8 cellular contexts compared by ENCODE assay signal in genomic region chr17:48907713-48908046, GRCh38. TPM values are rescaled to one million over a fixed set of nuclear protein-coding genes. Genes with fewer than 3 reads are reported as not detected.
A peak's percentile ranks its signal among the peaks of the same experiment; 100 is the strongest.
DNase-seq lines count a peak whose midpoint lies in the region; ATAC-seq and TF ChIP-seq lines count a peak whose summit lies in the region.

No MANE protein-coding gene starts in this region.

- no peaks in the 10 kb centered on the region for H3K9me2 ChIP-seq in DOHH2 (replicated peaks; ENCODE audit: control insufficient read depth, low read length)

- H3K9me3 ChIP-seq in DOHH2 (ENCODE audit: control insufficient read depth, insufficient read depth, low read length) (no peaks in the 10 kb centered on the region), adrenal gland (replicated peaks in 1 of 3) (no peaks in the 10 kb centered on the region), iPS-20b (ENCODE audit: insufficient read depth, low read depth, low read length) (no peaks in the 10 kb centered on the region)

- no peak for DNase-seq in adrenal gland
- DNase-seq in stimulated activated naive CD8-positive, alpha-beta T cell treated with anti-CD3 and anti-CD28 coated beads, Interleukin-15, amount 100 ng/mL, for 72 hours, result no peak
- no peak for DNase-seq in NCI-H446 treated with DMSO at 0.1 percent for 48 hours (lab: John Stamatoyannopoulos, UW)
- no peak for DNase-seq in NCI-H1417 treated with DMSO at 0.1 percent for 48 hours (lab: John Stamatoyannopoulos, UW)

- H3K4me2 ChIP-seq in DOHH2 (ENCODE audit: low read length) (peak overlapping the region; percentile 75), KMS-11 (peak overlapping the region; percentile 86)

- peak; percentile 21 for ATAC-seq in stimulated activated naive CD8-positive, alpha-beta T cell treated with anti-CD3 and anti-CD28 coated beads, Interleukin-15, amount 100 ng/mL, for 72 hours
- ATAC-seq in GM21529 (IDR thresholded peaks at IDR 0.05; ENCODE audit: unreplicated experiment), result no peak

- H4K20me1 ChIP-seq in DOHH2 (ENCODE audit: control insufficient read depth, insufficient read depth, low read depth, low read length) (peaks cover 31% of the 10 kb centered on the region), KMS-11 (ENCODE audit: insufficient read depth) (no peaks in the 10 kb centered on the region)

- no peak for TF ChIP-seq POLR2A in adrenal gland (IDR thresholded peaks at IDR 0.05)

- no peaks in the 10 kb centered on the region for H3F3A ChIP-seq in DOHH2 (ENCODE audit: control insufficient read depth, insufficient read depth)

- H3K4me1 Mint-ChIP-seq in stimulated activated naive CD8-positive, alpha-beta T cell treated with anti-CD3 and anti-CD28 coated beads, Interleukin-15, amount 100 ng/mL, for 72 hours, result peaks cover 49% of the 10 kb centered on the region

- H2AFZ ChIP-seq in KMS-11 (ENCODE audit: low read depth), result peak overlapping the region; percentile 53; the same call in 1 of the 2 replicates

- 34 to 44% (median 43%) methylated on average over 2 of the region's 2 CpGs for WGBS in adrenal gland, 4 donors

- peak overlapping the region; percentile 99 for H3K27ac Mint-ChIP-seq in stimulated activated naive CD8-positive, alpha-beta T cell treated with anti-CD3 and anti-CD28 coated beads, Interleukin-15, amount 100 ng/mL, for 72 hours

- H3K36me3 ChIP-seq in DOHH2 (ENCODE audit: control insufficient read depth, low read length), result peaks cover 36% of the 10 kb centered on the region
- H3K36me3 ChIP-seq in KMS-11 (ENCODE audit: insufficient read depth), result peaks cover 3% of the 10 kb centered on the region; the same call in 1 of the 2 replicates
- H3K36me3 ChIP-seq in adrenal gland (replicated peaks in 1 of 2), result peaks cover 0 to 12% of the 10 kb centered on the region in 2 donors
- peaks cover 32% of the 10 kb centered on the region for H3K36me3 ChIP-seq in iPS-20b (ENCODE audit: insufficient read depth, low read depth, low read length)

- no peaks in the 10 kb centered on the region for H3K9me3 Mint-ChIP-seq in stimulated activated naive CD8-positive, alpha-beta T cell treated with anti-CD3 and anti-CD28 coated beads, Interleukin-15, amount 100 ng/mL, for 72 hours

- TF ChIP-seq CTCF in DOHH2 (IDR thresholded peaks at IDR 0.05; ENCODE audit: low read depth, low read length, poor library complexity, severe bottlenecking), result no peak
- TF ChIP-seq CTCF in KMS-11 (conservative IDR thresholded peaks at IDR 0.05; ENCODE audit: low read depth, low read length), result no peak
- no peak for TF ChIP-seq CTCF in adrenal gland (IDR thresholded peaks at IDR 0.05)

- peaks cover 59% of the 10 kb centered on the region for H3K79me2 ChIP-seq in DOHH2 (ENCODE audit: control insufficient read depth, low read length)
- peaks cover 38% of the 10 kb centered on the region for H3K79me2 ChIP-seq in KMS-11 (ENCODE audit: insufficient read depth, low read depth)

- peak overlapping the region; percentile 86 for H3K9ac ChIP-seq in KMS-11
- peak overlapping the region; percentile 93 for H3K9ac ChIP-seq in iPS-20b (ENCODE audit: low read depth, low read length)

- H3K4me1 ChIP-seq in DOHH2 (ENCODE audit: control insufficient read depth, low read length) (peaks cover 26% of the 10 kb centered on the region), KMS-11 (ENCODE audit: low read depth, poor library complexity, severe bottlenecking) (peaks cover 33% of the 10 kb centered on the region), adrenal gland (replicated peaks in 1 of 2) (peaks cover 18 to 28% of the 10 kb centered on the region in 2 donors), iPS-20b (ENCODE audit: insufficient read depth, low read length) (peaks cover 7% of the 10 kb centered on the region; the same call in 1 of the 2 replicates)

- H3K27me3 ChIP-seq in DOHH2 (ENCODE audit: control insufficient read depth, low read length) (no peaks in the 10 kb centered on the region), KMS-11 (ENCODE audit: insufficient read depth, low read depth) (no peaks in the 10 kb centered on the region), adrenal gland (no peaks in the 10 kb centered on the region), iPS-20b (ENCODE audit: insufficient read depth, low read length) (no peaks in the 10 kb centered on the region)

- H3K4me3 ChIP-seq in DOHH2 (ENCODE audit: low read length) (peak overlapping the region; percentile 89), KMS-11 (IDR thresholded peaks at IDR 0.05; ENCODE audit: insufficient read depth, low read depth, low read length) (no peak overlapping the region), adrenal gland (peak overlapping the region; percentile 1 to 83 (median 39)), iPS-20b (ENCODE audit: low read length) (peak overlapping the region; percentile 100)

- no peaks in the 10 kb centered on the region for H3K27me3 Mint-ChIP-seq in stimulated activated naive CD8-positive, alpha-beta T cell treated with anti-CD3 and anti-CD28 coated beads, Interleukin-15, amount 100 ng/mL, for 72 hours

- H3K27ac ChIP-seq in DOHH2 (ENCODE audit: low read depth, low read length), result peak overlapping the region; percentile 77
- H3K27ac ChIP-seq in KMS-11, result peak overlapping the region; percentile 90
- peak overlapping the region; percentile 56 to 97 (median 88) for H3K27ac ChIP-seq in adrenal gland
- H3K27ac ChIP-seq in iPS-20b (ENCODE audit: low read length), result peak overlapping the region; percentile 98

- intact Hi-C loops in adrenal gland (cut with DNase I), result no loop called here

- H3K4me3 Mint-ChIP-seq in stimulated activated naive CD8-positive, alpha-beta T cell treated with anti-CD3 and anti-CD28 coated beads, Interleukin-15, amount 100 ng/mL, for 72 hours, result peak overlapping the region; percentile 91 to 98

RNA-seq across cellular contexts. Expression of gene UBE2Z, which starts 0.5 kb away (rescaled TPM):
- total RNA-seq in adrenal gland, result 10 to 100 TPM; 60.1 to 92.2 (median 78.1) TPM
- polyA plus RNA-seq in adrenal gland, result 10 to 100 TPM; 30.8 to 81.1 (median 32.2) TPM

RNA-seq across cellular contexts. Expression of gene ATP5MC1, which starts 15.1 kb away (rescaled TPM):
- total RNA-seq in adrenal gland, result 100 to 1,000 TPM in 4 of 8 donors, 10 to 100 TPM in 4; 63.4 to 200 (median 106) TPM
- polyA plus RNA-seq in adrenal gland, result 100 to 1,000 TPM; 110 to 433 (median 292) TPM

RNA-seq across cellular contexts. Expression of gene SNF8, which starts 37.0 kb away (rescaled TPM):
- 100 to 1,000 TPM in 4 of 8 donors, 10 to 100 TPM in 4; 52.0 to 133 (median 102) TPM for total RNA-seq in adrenal gland
- 100 to 1,000 TPM in 2 of 3 donors, 10 to 100 TPM in 1; 98.8 to 160 (median 142) TPM for polyA plus RNA-seq in adrenal gland
